Comparison of ENCODE assay signal across 1 cellular context in the genomic region with DNA sequence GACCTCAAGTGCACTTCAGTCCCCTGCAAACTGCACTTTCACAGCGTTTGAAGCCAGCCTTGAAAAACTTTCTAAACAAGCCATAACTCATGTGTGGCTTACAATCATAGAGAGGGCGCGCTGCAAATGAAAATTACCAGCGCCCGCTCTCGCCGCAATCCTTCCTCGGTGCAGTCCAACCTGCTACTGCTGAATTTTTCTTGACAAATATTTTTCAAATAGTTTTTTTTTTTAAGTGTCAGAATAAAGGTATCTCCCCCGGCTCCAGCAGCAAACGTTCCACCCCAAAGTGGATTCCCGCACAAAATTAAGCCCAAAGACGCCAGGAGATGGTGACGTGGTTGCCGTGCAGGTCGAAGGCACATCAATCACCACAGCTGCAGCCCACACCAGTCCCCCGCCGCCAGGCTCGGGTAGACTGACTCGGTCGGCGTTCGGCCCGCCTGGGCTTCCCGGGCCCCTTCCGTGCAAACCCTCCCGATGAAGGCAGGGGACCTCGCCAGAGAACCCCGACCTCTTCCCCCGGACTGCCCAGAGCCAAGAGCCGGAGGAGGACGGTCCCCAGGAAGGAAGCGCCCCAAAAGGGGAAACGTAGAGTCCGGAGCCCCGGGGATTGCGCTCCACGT.
TF ChIP-seq lines count a peak whose summit lies in the region.

No MANE protein-coding gene starts in this region.

TF ChIP-seq in SK-N-SH treated with all-trans-retinoic acid at 6 μM for 48 hours, 23 proteins besides CTCF, POLR2A, EP300 and RAD21 (continued from another document):
- TF ChIP-seq, protein P1, sequence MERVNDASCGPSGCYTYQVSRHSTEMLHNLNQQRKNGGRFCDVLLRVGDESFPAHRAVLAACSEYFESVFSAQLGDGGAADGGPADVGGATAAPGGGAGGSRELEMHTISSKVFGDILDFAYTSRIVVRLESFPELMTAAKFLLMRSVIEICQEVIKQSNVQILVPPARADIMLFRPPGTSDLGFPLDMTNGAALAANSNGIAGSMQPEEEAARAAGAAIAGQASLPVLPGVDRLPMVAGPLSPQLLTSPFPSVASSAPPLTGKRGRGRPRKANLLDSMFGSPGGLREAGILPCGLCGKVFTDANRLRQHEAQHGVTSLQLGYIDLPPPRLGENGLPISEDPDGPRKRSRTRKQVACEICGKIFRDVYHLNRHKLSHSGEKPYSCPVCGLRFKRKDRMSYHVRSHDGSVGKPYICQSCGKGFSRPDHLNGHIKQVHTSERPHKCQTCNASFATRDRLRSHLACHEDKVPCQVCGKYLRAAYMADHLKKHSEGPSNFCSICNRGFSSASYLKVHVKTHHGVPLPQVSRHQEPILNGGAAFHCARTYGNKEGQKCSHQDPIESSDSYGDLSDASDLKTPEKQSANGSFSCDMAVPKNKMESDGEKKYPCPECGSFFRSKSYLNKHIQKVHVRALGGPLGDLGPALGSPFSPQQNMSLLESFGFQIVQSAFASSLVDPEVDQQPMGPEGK (CRISPR knock-in tag; IDR thresholded peaks at IDR 0.05; ENCODE audit: borderline replicate concordance), result no peak
- TF ChIP-seq ESRRG (CRISPR knock-in tag; IDR thresholded peaks at IDR 0.05) (no peak), GLIS3 (CRISPR knock-in tag; IDR thresholded peaks at IDR 0.05) (no peak), PPARA (CRISPR knock-in tag; IDR thresholded peaks at IDR 0.05; ENCODE audit: borderline replicate concordance) (no peak), ZFP3 (CRISPR knock-in tag; IDR thresholded peaks at IDR 0.05) (no peak)
- TF ChIP-seq, protein P2, sequence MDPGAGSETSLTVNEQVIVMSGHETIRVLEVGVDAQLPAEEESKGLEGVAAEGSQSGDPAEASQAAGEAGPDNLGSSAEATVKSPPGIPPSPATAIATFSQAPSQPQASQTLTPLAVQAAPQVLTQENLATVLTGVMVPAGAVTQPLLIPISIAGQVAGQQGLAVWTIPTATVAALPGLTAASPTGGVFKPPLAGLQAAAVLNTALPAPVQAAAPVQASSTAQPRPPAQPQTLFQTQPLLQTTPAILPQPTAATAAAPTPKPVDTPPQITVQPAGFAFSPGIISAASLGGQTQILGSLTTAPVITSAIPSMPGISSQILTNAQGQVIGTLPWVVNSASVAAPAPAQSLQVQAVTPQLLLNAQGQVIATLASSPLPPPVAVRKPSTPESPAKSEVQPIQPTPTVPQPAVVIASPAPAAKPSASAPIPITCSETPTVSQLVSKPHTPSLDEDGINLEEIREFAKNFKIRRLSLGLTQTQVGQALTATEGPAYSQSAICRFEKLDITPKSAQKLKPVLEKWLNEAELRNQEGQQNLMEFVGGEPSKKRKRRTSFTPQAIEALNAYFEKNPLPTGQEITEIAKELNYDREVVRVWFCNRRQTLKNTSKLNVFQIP (CRISPR knock-in tag; IDR thresholded peaks at IDR 0.05; ENCODE audit: borderline replicate concordance, low read depth), result no peak
